ENCODE assay signal across 21 cellular contexts in the genomic region with DNA sequence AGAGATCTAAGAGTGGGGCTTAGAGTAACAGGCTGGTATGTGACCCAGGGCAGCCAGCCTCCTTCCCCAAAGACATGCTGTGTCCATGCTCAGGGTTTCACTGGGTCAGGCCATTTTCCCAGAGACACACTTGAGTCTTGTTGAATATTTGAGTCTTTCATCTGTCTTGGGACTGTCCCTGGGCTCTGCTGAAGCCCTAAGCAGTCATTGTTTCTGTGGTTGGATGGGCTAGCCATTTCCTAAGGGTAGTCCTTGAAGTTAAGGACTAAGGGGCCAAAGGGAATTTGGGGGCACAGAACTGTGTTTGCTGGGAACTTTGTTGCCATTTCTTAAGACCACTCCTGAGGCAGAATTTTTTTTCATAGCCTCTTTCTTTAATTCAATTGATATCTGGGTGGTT.
DNase-seq lines count a peak whose midpoint lies in the region; ATAC-seq, FAIRE-seq and TF ChIP-seq lines count a peak whose summit lies in the region.
"Had no signal": no experiment of that assay in that cellular context is flagged by ENCODE, and none has a peak within 500 bp of the region (broad histone marks: within the 10 kb centered on the region; RNA-seq: fewer than 3 reads in every experiment).

No MANE protein-coding gene starts in this region.

- H3K79me1 ChIP-seq in IMR-90 (ENCODE audit: low read depth in 1 of 2, low read length in 2 of 2) = peaks cover 8 to 32% of the 10 kb centered on the region in 2 experiments; a peak in 3 of 4 replicates

- no peak overlapping the region for H4K5ac ChIP-seq in IMR-90 (ENCODE audit: low read depth, low read length)

- no peak for TF ChIP-seq CTCF in IMR-90 (conservative IDR thresholded peaks at IDR 0.05; ENCODE audit: low read depth, low read length)
- no peak for TF ChIP-seq CTCF in K562 (IDR thresholded peaks at IDR 0.05 in 2 of 3, conservative IDR thresholded peaks at IDR 0.05 in 1 of 3; ENCODE audit: insufficient read depth in 2 of 3, low read depth in 1 of 3, low read length in 3 of 3)
- no peak for TF ChIP-seq CTCF in RWPE1 (conservative IDR thresholded peaks at IDR 0.05; ENCODE audit: low read depth)

- no peak overlapping the region for H2AFZ ChIP-seq in IMR-90 (replicated peaks; ENCODE audit: low read length, poor library complexity)
- H2AFZ ChIP-seq in K562 (ENCODE audit: low read depth, low read length) = no peak overlapping the region

- peaks cover 19% of the 10 kb centered on the region for H3K36me3 Mint-ChIP-seq in activated T-cell treated with anti-CD3 and anti-CD28 coated beads, Interleukin-2, amount 50 U/mL, for 24 hours (ENCODE audit: low read depth)
- H3K36me3 Mint-ChIP-seq in stimulated activated naive B cell treated with anti-CD40 and anti-IgM and Interleukin-4, amounts not matched to agents 10 μg/mL and 1 μg/mL and 100 μg/mL, for 72 hours = peaks cover 26 to 35% of the 10 kb centered on the region in 2 donors

- no peak overlapping the region for H4K8ac ChIP-seq in IMR-90 (ENCODE audit: low read depth in 2 of 2, low read length in 2 of 2)

- H4K20me1 ChIP-seq in IMR-90 (ENCODE audit: insufficient read depth, low read length) = no peaks in the 10 kb centered on the region
- H4K20me1 ChIP-seq in K562 (replicated peaks; ENCODE audit: control insufficient read depth, insufficient read depth, low read length) = no peaks in the 10 kb centered on the region

- no peak overlapping the region for H2BK5ac ChIP-seq in IMR-90 (ENCODE audit: low read depth, low read length, poor library complexity, severe bottlenecking)

- intact Hi-C loops in IMR-90 (cut with micrococcal nuclease) = no loop called here
- intact Hi-C loops in K562 (cut with micrococcal nuclease) = loop anchor here (10.0 kb wide), 1 partner anchor 188 kb away; the partner anchor contains the start of gene KAT6B

- no peak overlapping the region for H2BK120ac ChIP-seq in IMR-90 (ENCODE audit: low read depth, low read length)

- TF ChIP-seq RAD21 in IMR-90 (IDR thresholded peaks at IDR 0.05; ENCODE audit: low read length) (no peak), K562 (CRISPR knock-in tag; conservative IDR thresholded peaks at IDR 0.05 in 1 of 2, IDR thresholded peaks at IDR 0.05 in 1 of 2) (no peak)

- no peak overlapping the region for H2BK20ac ChIP-seq in IMR-90 (ENCODE audit: low read depth, low read length)

- H3K56ac ChIP-seq in IMR-90 (ENCODE audit: extremely low read depth, insufficient read depth, low read length) = no peak overlapping the region

- H3K9ac ChIP-seq in IMR-90 (ENCODE audit: low read depth, low read length) = no peak overlapping the region
- no peak overlapping the region for H3K9ac ChIP-seq in K562 (ENCODE audit: insufficient read depth in 1 of 2, low read depth in 2 of 2, low read length in 2 of 2)

- H3K27me3 Mint-ChIP-seq in activated T-cell treated with anti-CD3 and anti-CD28 coated beads, Interleukin-2, amount 50 U/mL, for 24 hours = no peaks in the 10 kb centered on the region
- no peaks in the 10 kb centered on the region for H3K27me3 Mint-ChIP-seq in stimulated activated naive B cell treated with anti-CD40 and anti-IgM and Interleukin-4, amounts not matched to agents 10 μg/mL and 1 μg/mL and 100 μg/mL, for 72 hours

- no peaks in the 10 kb centered on the region for H3K79me2 ChIP-seq in K562 (ENCODE audit: control insufficient read depth, insufficient read depth, low read length)

- no peak for TF ChIP-seq EP300 in K562 (IDR thresholded peaks at IDR 0.05; ENCODE audit: low read length)

- no peak overlapping the region for H4K91ac ChIP-seq in IMR-90 (ENCODE audit: insufficient read depth, low read depth, low read length)

- no peak overlapping the region for H3K14ac ChIP-seq in IMR-90 (replicated peaks; ENCODE audit: low read depth, low read length)

- H2AK9ac ChIP-seq in IMR-90 (replicated peaks; ENCODE audit: low read depth, low read length, poor library complexity) = no peak overlapping the region

- H3K4me1 Mint-ChIP-seq in activated T-cell treated with anti-CD3 and anti-CD28 coated beads, Interleukin-2, amount 50 U/mL, for 24 hours (ENCODE audit: low read depth) = peaks cover 76% of the 10 kb centered on the region
- H3K4me1 Mint-ChIP-seq in stimulated activated naive B cell treated with anti-CD40 and anti-IgM and Interleukin-4, amounts not matched to agents 10 μg/mL and 1 μg/mL and 100 μg/mL, for 72 hours = peaks cover 44 to 55% of the 10 kb centered on the region in 2 donors

- dilution Hi-C loops in IMR-90 (cut with HindIII; ENCODE audit: low sequenced_read_pairs, unreplicated experiment) = no loop called here

- BruUV-seq in IMR-90 (replicated peaks; lab: Mats Ljungman, UMichigan) (no TSS peak), K562 (replicated peaks; lab: Mats Ljungman, UMichigan) (no TSS peak)

- peak overlapping the region; percentile 94 for H3K27ac Mint-ChIP-seq in activated T-cell treated with anti-CD3 and anti-CD28 coated beads, Interleukin-2, amount 50 U/mL, for 24 hours
- peak overlapping the region; percentile 95 for H3K27ac Mint-ChIP-seq in stimulated activated naive B cell treated with anti-CD40 and anti-IgM and Interleukin-4, amounts not matched to agents 10 μg/mL and 1 μg/mL and 100 μg/mL, for 72 hours

- in situ Hi-C loops in IMR-90 (cut with MboI; ENCODE audit: low sequenced_read_pairs) (no loop called here), K562 (cut with MboI) (no loop called here)

- H3K27ac ChIP-seq in IMR-90 (ENCODE audit: insufficient read depth, low read length) = no peak overlapping the region
- no peak overlapping the region for H3K27ac ChIP-seq in K562 (ENCODE audit: extremely low read depth, low read depth, low read length)
- H3K27ac ChIP-seq in RWPE1 = no peak overlapping the region
- H3K27ac ChIP-seq: ascending aorta, C4-2B had no signal

- H3K9me3 ChIP-seq in IMR-90 (ENCODE audit: control insufficient read depth, insufficient read depth, low read length) (no peaks in the 10 kb centered on the region), K562 (replicated peaks; ENCODE audit: control insufficient read depth, insufficient read depth, low read depth, low read length) (no peaks in the 10 kb centered on the region)
- H3K9me3 ChIP-seq: ascending aorta, esophagus muscularis mucosa, psoas muscle had no signal

- H3K4me1 ChIP-seq in IMR-90 (ENCODE audit: control insufficient read depth, insufficient read depth, low read length) = no peaks in the 10 kb centered on the region
- H3K4me1 ChIP-seq in K562 (replicated peaks in 1 of 2; ENCODE audit: control insufficient read depth in 2 of 2, insufficient read depth in 2 of 2, low read length in 2 of 2) = no peaks in the 10 kb centered on the region

- H3K18ac ChIP-seq in IMR-90 (ENCODE audit: low read depth, low read length) = no peak overlapping the region

- TF ChIP-seq POLR2A in IMR-90 (IDR thresholded peaks at IDR 0.05; ENCODE audit: low read depth, low read length) (no peak), K562 (conservative IDR thresholded peaks at IDR 0.05) (no peak)

- DNase-seq in activated T-cell treated with anti-CD3 and anti-CD28 coated beads, Interleukin-2, amount 50 U/mL, for 24 hours = no peak
- DNase-seq in activated T-cell treated with anti-CD3 and anti-CD28 coated beads, Interleukin-2, amount 50 U/mL, for 48 hours = no peak
- DNase-seq in IMR-90 (no peak), K562 (ENCODE audit: extremely low read depth in 1 of 4, low spot score in 3 of 4) (no peak), frontal cortex (ENCODE audit: low spot score in 2 of 2) (no peak), RWPE1 (ENCODE audit: low spot score) (no peak)
- no peak for DNase-seq in stimulated activated naive B cell treated with anti-CD40 and anti-IgM and Interleukin-4, amounts not matched to agents 10 μg/mL and 1 μg/mL and 100 μg/mL, for 72 hours
- DNase-seq: activated effector memory CD4-positive, alpha-beta T cell treated with anti-CD3 and anti-CD28 coated beads, Interleukin-2, amount 50 U/mL, for 16 hours; DMS53; effector CD4-positive, alpha-beta T cell; KG1; left colon; NCI-H2029; psoas muscle; small intestine; stimulated activated CD4-positive, alpha-beta T cell treated with anti-CD3 and anti-CD28 coated beads, Interleukin-4, amount 100 ng/mL, for 1 hour had no signal

- H3K4me2 ChIP-seq in IMR-90 (ENCODE audit: low read depth, low read length) (no peak overlapping the region), K562 (ENCODE audit: insufficient read depth, low read length) (no peak overlapping the region)

- no peak overlapping the region for H3K4me3 Mint-ChIP-seq in activated T-cell treated with anti-CD3 and anti-CD28 coated beads, Interleukin-2, amount 50 U/mL, for 24 hours
- peak overlapping the region; percentile 36 to 64 for H3K4me3 Mint-ChIP-seq in stimulated activated naive B cell treated with anti-CD40 and anti-IgM and Interleukin-4, amounts not matched to agents 10 μg/mL and 1 μg/mL and 100 μg/mL, for 72 hours

- CTCF ChIA-PET in IMR-90 (lab: Yijun Ruan, JAX) (interaction anchor here (0.6 to 0.7 kb wide), 2 partner anchors 41 to 134 kb away, joined by 3 read pairs; no protein-coding TSS in a partner anchor), K562 (lab: Yijun Ruan, JAX; ENCODE audit: low intra/inter-chr PET ratio) (no interaction called here), RWPE1 (lab: Yijun Ruan, JAX) (no interaction called here)

- H3K9me3 Mint-ChIP-seq in activated T-cell treated with anti-CD3 and anti-CD28 coated beads, Interleukin-2, amount 50 U/mL, for 24 hours = no peaks in the 10 kb centered on the region
- H3K9me3 Mint-ChIP-seq in stimulated activated naive B cell treated with anti-CD40 and anti-IgM and Interleukin-4, amounts not matched to agents 10 μg/mL and 1 μg/mL and 100 μg/mL, for 72 hours = no peaks in the 10 kb centered on the region

- H2AK5ac ChIP-seq in IMR-90 (ENCODE audit: low read depth, low read length) = no peak overlapping the region

- H3K4me3 ChIP-seq in IMR-90 (ENCODE audit: insufficient read depth, low read depth, low read length) = no peak overlapping the region
- H3K4me3 ChIP-seq in K562 = no peak overlapping the region
- H3K4me3 ChIP-seq: ascending aorta, esophagus muscularis mucosa, psoas muscle had no signal

- no peak overlapping the region for H3K4ac ChIP-seq in IMR-90 (ENCODE audit: low read depth, low read length)

- POLR2A ChIA-PET in IMR-90 (lab: Charles Lee; ENCODE audit: unreplicated experiment) = no interaction called here
- POLR2A ChIA-PET in K562 (lab: Yijun Ruan, JAX) = interaction anchor here (0.6 kb wide), 1 partner anchor 349 kb away, joined by 3 read pairs; no protein-coding TSS in a partner anchor
- POLR2A ChIA-PET in RWPE1 (lab: Yijun Ruan, JAX; ENCODE audit: low non-redundant PET) = no interaction called here

- H3K36me3 ChIP-seq in IMR-90 (ENCODE audit: control insufficient read depth, insufficient read depth, low read length) (peaks cover 18% of the 10 kb centered on the region; the same call in 1 of the 2 replicates), K562 (ENCODE audit: control insufficient read depth, insufficient read depth, low read length) (no peaks in the 10 kb centered on the region)
- H3K36me3 ChIP-seq: ascending aorta had no signal

- no peak overlapping the region for H2BK15ac ChIP-seq in IMR-90 (ENCODE audit: low read depth, low read length)

- FAIRE-seq in K562 (lab: Jason Lieb, UNC) (no peak), frontal cortex (lab: Jason Lieb, UNC) (no peak)
- FAIRE-seq: small intestine, urothelium cell line had no signal

- H3K23ac ChIP-seq in IMR-90 (ENCODE audit: low read depth, low read length) = peak overlapping the region; percentile 39; the same call in 1 of the 2 replicates

- H3K27me3 ChIP-seq in IMR-90 (ENCODE audit: control insufficient read depth, insufficient read depth, low read length) = no peaks in the 10 kb centered on the region
- H3K27me3 ChIP-seq in K562 (ENCODE audit: control insufficient read depth in 2 of 2, insufficient read depth in 2 of 2, low read length in 2 of 2) = no peaks in the 10 kb centered on the region; a peak in 1 of 5 replicates
- H3K27me3 ChIP-seq: ascending aorta, esophagus muscularis mucosa had no signal

- H3K9me1 ChIP-seq in IMR-90 (ENCODE audit: insufficient read depth, low read length) = peaks cover 7% of the 10 kb centered on the region; the same call in 1 of the 2 replicates
- H3K9me1 ChIP-seq in K562 (ENCODE audit: control insufficient read depth, insufficient read depth, low read length) = no peaks in the 10 kb centered on the region

- ATAC-seq in IMR-90 (ENCODE audit: low read depth) (no peak), K562 (peak; percentile 42), GM18873 (IDR thresholded peaks at IDR 0.05; ENCODE audit: low FRiP score, unreplicated experiment) (no peak)
- peak; percentile 15 to 29 for ATAC-seq in stimulated activated naive B cell treated with anti-CD40 and anti-IgM and Interleukin-4, amounts not matched to agents 10 μg/mL and 1 μg/mL and 100 μg/mL, for 72 hours (replicated peaks)
- ATAC-seq: left colon, psoas muscle had no signal

Comparison
In these comparisons a context has a peak if more than half of its experiments do, and no peak if none do; other contexts are left out.
1. ATAC-seq: peak in K562 (single experiment) and stimulated activated naive B cell treated with anti-CD40 and anti-IgM and Interleukin-4, amounts not matched to agents 10 μg/mL and 1 μg/mL and 100 μg/mL, for 72 hours (2 of 2); none in IMR-90 (single experiment) and GM18873 (single experiment).